ENCODE assay signal across 21 cellular contexts in the genomic region with DNA sequence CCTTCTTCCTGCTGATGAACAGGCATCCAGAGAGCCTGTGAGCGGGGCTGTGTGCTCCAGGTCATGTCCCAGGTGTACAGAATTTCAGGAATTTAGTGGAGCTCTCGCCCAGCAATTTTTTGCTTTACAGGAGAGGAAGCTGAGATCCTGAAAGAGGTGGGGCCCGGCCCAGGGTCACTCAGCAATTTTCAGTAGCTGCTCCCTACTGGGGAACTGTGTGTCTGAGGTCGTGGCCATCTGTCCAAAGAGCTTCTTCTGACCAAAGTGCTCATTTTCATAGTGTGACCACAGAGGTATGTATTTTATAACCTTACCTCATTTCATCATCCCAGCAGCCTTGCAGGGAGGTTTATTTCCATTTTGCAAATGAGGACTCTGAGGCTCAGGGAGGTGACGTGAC. TPM values are rescaled to one million over a fixed set of nuclear protein-coding genes. Genes with fewer than 3 reads are reported as not detected.
A peak's percentile ranks its signal among the peaks of the same experiment; 100 is the strongest.
DNase-seq lines count a peak whose midpoint lies in the region; ATAC-seq and TF ChIP-seq lines count a peak whose summit lies in the region.
"Had no signal": no experiment of that assay in that cellular context is flagged by ENCODE, and none has a peak within 500 bp of the region (broad histone marks: within the 10 kb centered on the region; RNA-seq: fewer than 3 reads in every experiment).

No MANE protein-coding gene starts in this region.

- H3K27me3 ChIP-seq in Caco-2 (replicated peaks; ENCODE audit: control insufficient read depth, insufficient read depth, low read length) (no peaks in the 10 kb centered on the region), MM.1S (replicated peaks; ENCODE audit: insufficient read depth, low read length) (no peaks in the 10 kb centered on the region)

- H3K27ac ChIP-seq in MM.1S (ENCODE audit: low read length) = peak overlapping the region; percentile 72; the same call in 1 of the 2 replicates
- H3K27ac ChIP-seq: C4-2B, SJSA1 had no signal

- 0 out of 2 replicates have a peak, but pooled peaks cover 10% of the 10 kb centered on the region for H3F3A ChIP-seq in MM.1S (ENCODE audit: insufficient read depth, low read length)

- BruUV-seq in Caco-2 (replicated peaks; lab: Mats Ljungman, UMichigan) = no TSS peak

- H3K9me3 Mint-ChIP-seq in Caco-2 (ENCODE audit: unreplicated experiment) = no peaks in the 10 kb centered on the region

- no peaks in the 10 kb centered on the region for H4K20me1 ChIP-seq in MM.1S (ENCODE audit: insufficient read depth, low read length)

- DNase-seq in Caco-2 (peak; percentile 88 to 95), MM.1S (peak; percentile 52), SW480 (ENCODE audit: low spot score) (peak; percentile 62), mucosa of descending colon (peak in 1 of 3 donors; percentile 2), inferior parietal cortex (ENCODE audit: extremely low spot score) (no peak), cerebellar cortex (ENCODE audit: low spot score) (no peak)
- no peak for DNase-seq in stimulated activated naive CD4-positive, alpha-beta T cell (lab: John Stamatoyannopoulos, UW)
- DNase-seq: 8988T; AML-193; DMS53; GF-D8; KBM-7; NCI-H1092 treated with DMSO at 0.1 percent for 48 hours; NCI-H1436 treated with DMSO at 0.1 percent for 48 hours; NCI-H1930; NCI-H748 treated with DMSO at 0.1 percent for 48 hours; NK-92 treated with Interleukin-12 subunit alpha and Interleukin-12 subunit beta, amount 100 ng/mL, for 24 hours had no signal

- H3K9ac ChIP-seq in MM.1S (ENCODE audit: low read length) = peak overlapping the region; percentile 32; the same call in 1 of the 2 replicates

- peak overlapping the region; percentile 96 for H3K27ac Mint-ChIP-seq in Caco-2 (ENCODE audit: unreplicated experiment)

- H3K4me3 ChIP-seq in Caco-2 (ENCODE audit: low read depth, low read length) (no peak overlapping the region), MM.1S (ENCODE audit: low read length) (peak overlapping the region; percentile 7; the same call in 1 of the 2 replicates), mucosa of descending colon (no peak overlapping the region)
- H3K4me3 ChIP-seq: HAP-1, SJSA1 had no signal

- POLR2A ChIA-PET in Caco-2 (lab: Charles Lee) = interaction anchor here (0.6 to 2.4 kb wide), 9 partner anchors 13 to 220 kb away, joined by 3 to 26 read pairs (median 4); a partner anchor contains a TSS

- no peaks in the 10 kb centered on the region for H3K9me2 ChIP-seq in MM.1S (replicated peaks; ENCODE audit: insufficient read depth, low read length)

- H3K4me3 Mint-ChIP-seq in Caco-2 (ENCODE audit: unreplicated experiment) = peak overlapping the region; percentile 60

- intact Hi-C loops in Caco-2 (cut with micrococcal nuclease; ENCODE audit: unreplicated experiment) = loop anchor here (1.0 to 2.0 kb wide), 6 partner anchors 14 to 395 kb away; a partner anchor contains a TSS
- intact Hi-C loops in mucosa of descending colon (cut with DNase I, micrococcal nuclease) = no loop called here

- no peaks in the 10 kb centered on the region for H3K9me3 ChIP-seq in Caco-2
- no peaks in the 10 kb centered on the region for H3K9me3 ChIP-seq in MM.1S (replicated peaks; ENCODE audit: insufficient read depth, low read length)
- no peaks in the 10 kb centered on the region for H3K9me3 ChIP-seq in mucosa of descending colon
- H3K9me3 ChIP-seq: HAP-1, SJSA1 had no signal

- H3K36me3 ChIP-seq in Caco-2 (ENCODE audit: control insufficient read depth, insufficient read depth, low read length) (no peaks in the 10 kb centered on the region), MM.1S (replicated peaks; ENCODE audit: insufficient read depth, low read length) (no peaks in the 10 kb centered on the region), mucosa of descending colon (ENCODE audit: low read depth) (no peaks in the 10 kb centered on the region)
- H3K36me3 ChIP-seq: HAP-1, SJSA1 had no signal

- CTCF ChIA-PET in Caco-2 (lab: Charles Lee) = interaction anchor here (0.6 to 3.5 kb wide), 19 partner anchors 8 to 482 kb away, joined by 3 to 62 read pairs (median 4); a partner anchor contains a TSS

- peaks cover 52% of the 10 kb centered on the region for H3K4me1 Mint-ChIP-seq in Caco-2 (ENCODE audit: low read depth, unreplicated experiment)

- peak overlapping the region; percentile 84 for H2AFZ ChIP-seq in MM.1S (ENCODE audit: low read length)

- H3K27me3 Mint-ChIP-seq in Caco-2 (ENCODE audit: insufficient read depth, unreplicated experiment) = no peaks in the 10 kb centered on the region

- no peak for TF ChIP-seq CTCF in Caco-2 (IDR thresholded peaks at IDR 0.05; ENCODE audit: insufficient read depth in 1 of 2, low read depth in 1 of 2, low read length in 1 of 2, severe bottlenecking in 1 of 2, unreplicated experiment in 1 of 2)
- TF ChIP-seq CTCF in MM.1S (IDR thresholded peaks at IDR 0.05; ENCODE audit: low read length) = no peak
- TF ChIP-seq CTCF in mucosa of descending colon (IDR thresholded peaks at IDR 0.05) = no peak

- peak overlapping the region; percentile 57 for H3K4me2 ChIP-seq in MM.1S (ENCODE audit: low read depth, low read length)

- no peaks in the 10 kb centered on the region for H3K79me2 ChIP-seq in MM.1S (ENCODE audit: low read length)

- H3K4me1 ChIP-seq in Caco-2 = peaks cover 45% of the 10 kb centered on the region
- H3K4me1 ChIP-seq in MM.1S (ENCODE audit: low read length) = peaks cover 14% of the 10 kb centered on the region
- no peaks in the 10 kb centered on the region for H3K4me1 ChIP-seq in mucosa of descending colon (ENCODE audit: low read depth)
- H3K4me1 ChIP-seq: HAP-1, SJSA1 had no signal

- no peaks in the 10 kb centered on the region for H3K36me3 Mint-ChIP-seq in Caco-2 (ENCODE audit: insufficient read depth, unreplicated experiment)

- ATAC-seq in mucosa of descending colon = peak; percentile 45

RNA-seq across cellular contexts. Expression of a gene that starts 46.2 kb away (rescaled TPM):
- not detected in 2 replicates for total RNA-seq in Caco-2 (2022)
- not detected for total RNA-seq in mucosa of descending colon
- total RNA-seq: NCI-H460, SJSA1 had no signal

RNA-seq across cellular contexts. Expression of a gene that starts 49.8 kb away (rescaled TPM):
- total RNA-seq in Caco-2 (2022) = 25.3 and 27.9 TPM in 2 replicates
- 10 to 100 TPM in 1 of 3 donors, under 1 TPM in 2; 0.52 to 12.4 (median 0.75) TPM for total RNA-seq in mucosa of descending colon

RNA-seq across cellular contexts. Expression of a gene that starts 54.7 kb away (rescaled TPM):
- total RNA-seq in Caco-2 (2022) = 0.57 and 1.2 TPM in 2 replicates
- under 1 TPM; 0.32 to 0.77 (median 0.44) TPM for total RNA-seq in mucosa of descending colon
- total RNA-seq: SJSA1 had no signal

Comparison
In these comparisons a context has a peak if more than half of its experiments do, and no peak if none do; other contexts are left out.
1. DNase-seq: peak in Caco-2 (2 of 2), MM.1S (single experiment) and SW480 (single experiment); none in stimulated activated naive CD4-positive, alpha-beta T cell (0 of 6), inferior parietal cortex (single experiment) and cerebellar cortex (single experiment).